ENCODE assay signal across 25 cellular contexts in genomic region chr17:44792276-44792675, GRCh38. TPM values are rescaled to one million over a fixed set of nuclear protein-coding genes. Genes with fewer than 3 reads are reported as not detected.
A peak's percentile ranks its signal among the peaks of the same experiment; 100 is the strongest.
DNase-seq lines count a peak whose midpoint lies in the region; ATAC-seq and TF ChIP-seq lines count a peak whose summit lies in the region.
"Had no signal": no experiment of that assay in that cellular context is flagged by ENCODE, and none has a peak within 500 bp of the region (broad histone marks: within the 10 kb centered on the region; RNA-seq: fewer than 3 reads in every experiment).

No MANE protein-coding gene starts in this region.

- H3K36me3 Mint-ChIP-seq in HFFc6 (ENCODE audit: low read depth) (peaks cover 17% of the 10 kb centered on the region), H9 (ENCODE audit: insufficient read depth in 1 of 3, low read depth in 3 of 3) (peaks cover 0 to 7% (median 0%) of the 10 kb centered on the region in 3 experiments; a peak in 2 of 7 replicates), nephron progenitor cell (ENCODE audit: low read depth) (peaks cover 6% of the 10 kb centered on the region)
- H3K36me3 Mint-ChIP-seq: activated CD4-positive, alpha-beta memory T cell treated with anti-CD3 and anti-CD28 coated beads for 36 hours; CD4-positive, alpha-beta memory T cell had no signal

- ATAC-seq in GM21381 (IDR thresholded peaks at IDR 0.05; ENCODE audit: unreplicated experiment) = no peak
- ATAC-seq: body of pancreas, left lobe of liver had no signal

- H2AFZ ChIP-seq in ACC112 (ENCODE audit: low read length, unreplicated experiment) (no peak overlapping the region), H9 (ENCODE audit: low read length) (no peak overlapping the region)
- H2AFZ ChIP-seq: neural progenitor cell had no signal

- no peak overlapping the region for H4K8ac ChIP-seq in H9 (replicated peaks; ENCODE audit: insufficient read length, low read depth, low read length)

- H3K4me3 ChIP-seq in ACC112 (ENCODE audit: low read depth, low read length) (no peak overlapping the region), brain microvascular endothelial cell (ENCODE audit: low read depth, low read length) (no peak overlapping the region)
- H3K4me3 ChIP-seq: body of pancreas, neural progenitor cell, vagina had no signal

- DNase-seq in HFFc6 = peak; percentile 33
- DNase-seq in brain microvascular endothelial cell = peak; percentile 57
- peak; percentile 20 for DNase-seq in foreskin melanocyte
- DNase-seq in H9 = no peak
- no peak for DNase-seq in nephron progenitor cell
- no peak for DNase-seq in HuH-7.5 (ENCODE audit: low spot score)
- DNase-seq: activated CD4-positive, alpha-beta memory T cell treated with anti-CD3 and anti-CD28 coated beads for 36 hours; activated naive CD4-positive, alpha-beta T cell treated with anti-CD3 and anti-CD28 coated beads, Interleukin-2, amount 50 U/mL, for 16 hours; body of pancreas; CD4-positive, alpha-beta memory T cell; cortex of kidney; DMS53; NCI-H526; stimulated activated CD4-positive, alpha-beta T cell treated with anti-CD3 and anti-CD28 coated beads, Interleukin-12 subunit alpha, Interleukin-12 subunit beta, amount 100 ng/mL, for 4 hours; substantia nigra; WERI-Rb-1 had no signal

- no peak overlapping the region for H3K4me2 ChIP-seq in H9 (ENCODE audit: insufficient read depth, insufficient read length, low read length)
- H3K4me2 ChIP-seq: neural progenitor cell had no signal

- H3K9ac ChIP-seq in H9 (ENCODE audit: extremely low read depth, insufficient read length, low read length) = no peak overlapping the region
- H3K9ac ChIP-seq: neural progenitor cell had no signal

- no peaks in the 10 kb centered on the region for H3K36me3 ChIP-seq in ACC112 (ENCODE audit: insufficient read depth, low read length)
- no peaks in the 10 kb centered on the region for H3K36me3 ChIP-seq in brain microvascular endothelial cell (replicated peaks)
- H3K36me3 ChIP-seq: neural progenitor cell, vagina had no signal

- in situ Hi-C loops in brain microvascular endothelial cell (cut with HindIII; ENCODE audit: low pct_ligation_motif_present, low sequenced_read_pairs) = loop anchor here (25.0 kb wide), 1 partner anchor 95 kb away; the partner anchor contains the start of gene EFTUD2

- H2BK20ac ChIP-seq in H9 (ENCODE audit: low read depth, low read length, poor library complexity, severe bottlenecking) = no peak overlapping the region

- no peaks in the 10 kb centered on the region for H4K20me1 ChIP-seq in H9 (ENCODE audit: control insufficient read depth, insufficient read depth, insufficient read length)

- no peak overlapping the region for H4K5ac ChIP-seq in H9 (ENCODE audit: insufficient read length, low read depth, low read length)

- H2BK12ac ChIP-seq in H9 (ENCODE audit: insufficient read length, low read depth, low read length) = no peak overlapping the region

- H3K18ac ChIP-seq in H9 (ENCODE audit: insufficient read length, low read depth, low read length) = no peak overlapping the region

- no peak overlapping the region for H4K91ac ChIP-seq in H9 (ENCODE audit: insufficient read length, low read depth, low read length)

- no peaks in the 10 kb centered on the region for H3K23me2 ChIP-seq in H9 (ENCODE audit: insufficient read length, low read depth, low read length, poor library complexity, severe bottlenecking)

- peaks cover 47% of the 10 kb centered on the region for H3K4me1 Mint-ChIP-seq in HFFc6 (ENCODE audit: low read depth)
- peaks cover 11 to 16% of the 10 kb centered on the region in 2 experiments for H3K4me1 Mint-ChIP-seq in H9
- peaks cover 24% of the 10 kb centered on the region for H3K4me1 Mint-ChIP-seq in nephron progenitor cell
- H3K4me1 Mint-ChIP-seq: CD4-positive, alpha-beta memory T cell had no signal

- H3K4me3 Mint-ChIP-seq in HFFc6 = no peak overlapping the region
- no peak overlapping the region for H3K4me3 Mint-ChIP-seq in H9
- no peak overlapping the region for H3K4me3 Mint-ChIP-seq in nephron progenitor cell
- H3K4me3 Mint-ChIP-seq: activated CD4-positive, alpha-beta memory T cell treated with anti-CD3 and anti-CD28 coated beads for 36 hours; CD4-positive, alpha-beta memory T cell; neural progenitor cell; T-helper 1 cell treated with Interleukin-12 subunit alpha and Interleukin-12 subunit beta and Interleukin-4 antibody, amounts not matched to agents 30 μg/mL and 1 μg/mL, for 36 hours had no signal

- no peak overlapping the region for H3K56ac ChIP-seq in H9 (ENCODE audit: insufficient read length, low read depth, low read length)

- no peak overlapping the region for H2BK5ac ChIP-seq in H9 (ENCODE audit: insufficient read length, low read length)

- no peak overlapping the region for H3K4ac ChIP-seq in H9 (ENCODE audit: low read depth, low read length)

- no peak overlapping the region for H2AK5ac ChIP-seq in H9 (ENCODE audit: insufficient read length, low read length)

- no CpG with 5 or more reads among the region's 1 CpG for WGBS in H9 (ENCODE audit: extremely low coverage, insufficient read length, low lambda C conversion rate)

- H3K27me3 Mint-ChIP-seq in HFFc6 (ENCODE audit: insufficient read depth) (peaks cover 3% of the 10 kb centered on the region), H9 (ENCODE audit: low read depth) (no peaks in the 10 kb centered on the region; the same call in 1 of the 2 replicates), nephron progenitor cell (ENCODE audit: low read depth, poor library complexity) (peaks cover 7% of the 10 kb centered on the region)

- H3K79me2 ChIP-seq in ACC112 (ENCODE audit: control insufficient read depth, insufficient read depth, low read length, unreplicated experiment) = no peaks in the 10 kb centered on the region
- H3K79me2 ChIP-seq in H9 (ENCODE audit: insufficient read depth, low read length) = no peaks in the 10 kb centered on the region

- no peaks in the 10 kb centered on the region for H3K27me3 ChIP-seq in ACC112 (ENCODE audit: insufficient read depth, low read length)
- no peaks in the 10 kb centered on the region for H3K27me3 ChIP-seq in brain microvascular endothelial cell (replicated peaks)
- no peaks in the 10 kb centered on the region for H3K27me3 ChIP-seq in H9 (ENCODE audit: insufficient read depth, low read length)
- H3K27me3 ChIP-seq: body of pancreas, neural progenitor cell, vagina had no signal

- H3T11ph ChIP-seq in H9 (ENCODE audit: low read length) = no peak overlapping the region

- no peak for TF ChIP-seq CTCF in HFFc6 (IDR thresholded peaks at IDR 0.05)
- TF ChIP-seq CTCF in brain microvascular endothelial cell (IDR thresholded peaks at IDR 0.05; ENCODE audit: low read depth, low read length, missing control alignments) = no peak
- no peak for TF ChIP-seq CTCF in H9 (conservative IDR thresholded peaks at IDR 0.05)
- TF ChIP-seq CTCF in nephron progenitor cell (IDR thresholded peaks at IDR 0.05) = no peak

- no peaks in the 10 kb centered on the region for H3K79me1 ChIP-seq in H9 (ENCODE audit: insufficient read depth, low read depth, low read length, poor library complexity, severe bottlenecking)

- H3K9me3 Mint-ChIP-seq in HFFc6 (no peaks in the 10 kb centered on the region), H9 (no peaks in the 10 kb centered on the region), nephron progenitor cell (no peaks in the 10 kb centered on the region)
- H3K9me3 Mint-ChIP-seq: activated CD4-positive, alpha-beta memory T cell treated with anti-CD3 and anti-CD28 coated beads for 36 hours; CD4-positive, alpha-beta memory T cell; neural progenitor cell; T-helper 1 cell treated with Interleukin-12 subunit alpha and Interleukin-12 subunit beta and Interleukin-4 antibody, amounts not matched to agents 30 μg/mL and 1 μg/mL, for 36 hours had no signal

- no peaks in the 10 kb centered on the region for H3K9me3 ChIP-seq in H9 (ENCODE audit: control insufficient read depth, low read depth, low read length)
- H3K9me3 ChIP-seq: body of pancreas, vagina had no signal

- no peak overlapping the region for H2BK15ac ChIP-seq in H9 (ENCODE audit: low read depth, low read length)

- H3K27ac Mint-ChIP-seq in HFFc6 (peak overlapping the region; percentile 67), H9 (no peak overlapping the region; a peak in 1 of 7 replicates), nephron progenitor cell (no peak overlapping the region)
- H3K27ac Mint-ChIP-seq: activated CD4-positive, alpha-beta memory T cell treated with anti-CD3 and anti-CD28 coated beads for 36 hours; CD4-positive, alpha-beta memory T cell; neural progenitor cell; T-helper 1 cell treated with Interleukin-12 subunit alpha and Interleukin-12 subunit beta and Interleukin-4 antibody, amounts not matched to agents 30 μg/mL and 1 μg/mL, for 36 hours had no signal

- no peak overlapping the region for H2BK120ac ChIP-seq in H9 (ENCODE audit: low read depth, low read length, poor library complexity, severe bottlenecking)

- peak overlapping the region; percentile 52 for H3K27ac ChIP-seq in ACC112 (ENCODE audit: low read depth, low read length)
- peak overlapping the region; percentile 18 for H3K27ac ChIP-seq in brain microvascular endothelial cell
- H3K27ac ChIP-seq in H9 (ENCODE audit: insufficient read length, low read depth, low read length) = no peak overlapping the region
- H3K27ac ChIP-seq: body of pancreas, neural progenitor cell, vagina, WERI-Rb-1 had no signal

- H3K4me1 ChIP-seq in ACC112 (ENCODE audit: control insufficient read depth, insufficient read depth, low read length, unreplicated experiment) (peaks cover 33% of the 10 kb centered on the region), H9 (ENCODE audit: insufficient read depth, low read length) (no peaks in the 10 kb centered on the region)
- H3K4me1 ChIP-seq: body of pancreas, neural progenitor cell had no signal

- H3K14ac ChIP-seq in H9 (ENCODE audit: insufficient read depth, low read length) = no peak overlapping the region

- no peak overlapping the region for H3K23ac ChIP-seq in H9 (ENCODE audit: insufficient read length, low read depth, low read length)

RNA-seq across cellular contexts. Expression of gene ADAM11, which starts 33.5 kb away (rescaled TPM):
- total RNA-seq in HFFc6 (2021; fragmentation: NEBNext Ultra II Directional; extraction: Animal tissue kit (Norgen Biotek cat#: 25700)) = under 1 TPM; 0.14 to 0.27 (median 0.16) TPM
- 2.7 and 4.6 TPM in 2 replicates for total RNA-seq in H9 (2021)

RNA-seq across cellular contexts. Expression of gene GJC1, which starts 37.8 kb away (rescaled TPM):
- 10 to 100 TPM; 47.3 to 71.3 (median 59.3) TPM for total RNA-seq in HFFc6 (2021; fragmentation: NEBNext Ultra II Directional; extraction: Animal tissue kit (Norgen Biotek cat#: 25700))
- 114 and 119 TPM in 2 replicates for total RNA-seq in H9 (2021)
- total RNA-seq: CD4-positive, alpha-beta memory T cell; mononuclear cell had no signal

RNA-seq across cellular contexts. Expression of gene HIGD1B, which starts 55.4 kb away (rescaled TPM):
- not detected for total RNA-seq in HFFc6 (2021; fragmentation: NEBNext Ultra II Directional; extraction: Animal tissue kit (Norgen Biotek cat#: 25700))
- total RNA-seq in H9 (2021) = not detected in 2 replicates
- total RNA-seq: activated CD4-positive, alpha-beta memory T cell treated with anti-CD3 and anti-CD28 coated beads for 36 hours; CD4-positive, alpha-beta memory T cell; glomerular endothelial cell; left lobe of liver; mononuclear cell; pulmonary artery endothelial cell; vagina had no signal

Comparison
In these comparisons a context has a peak if more than half of its experiments do, and no peak if none do; other contexts are left out.
1. DNase-seq: peak in HFFc6 (single experiment), brain microvascular endothelial cell (single experiment) and foreskin melanocyte (single experiment); none in H9 (single experiment), nephron progenitor cell (single experiment) and HuH-7.5 (single experiment).